Comparison of ENCODE assay signal across 9 cellular contexts in the genomic region with DNA sequence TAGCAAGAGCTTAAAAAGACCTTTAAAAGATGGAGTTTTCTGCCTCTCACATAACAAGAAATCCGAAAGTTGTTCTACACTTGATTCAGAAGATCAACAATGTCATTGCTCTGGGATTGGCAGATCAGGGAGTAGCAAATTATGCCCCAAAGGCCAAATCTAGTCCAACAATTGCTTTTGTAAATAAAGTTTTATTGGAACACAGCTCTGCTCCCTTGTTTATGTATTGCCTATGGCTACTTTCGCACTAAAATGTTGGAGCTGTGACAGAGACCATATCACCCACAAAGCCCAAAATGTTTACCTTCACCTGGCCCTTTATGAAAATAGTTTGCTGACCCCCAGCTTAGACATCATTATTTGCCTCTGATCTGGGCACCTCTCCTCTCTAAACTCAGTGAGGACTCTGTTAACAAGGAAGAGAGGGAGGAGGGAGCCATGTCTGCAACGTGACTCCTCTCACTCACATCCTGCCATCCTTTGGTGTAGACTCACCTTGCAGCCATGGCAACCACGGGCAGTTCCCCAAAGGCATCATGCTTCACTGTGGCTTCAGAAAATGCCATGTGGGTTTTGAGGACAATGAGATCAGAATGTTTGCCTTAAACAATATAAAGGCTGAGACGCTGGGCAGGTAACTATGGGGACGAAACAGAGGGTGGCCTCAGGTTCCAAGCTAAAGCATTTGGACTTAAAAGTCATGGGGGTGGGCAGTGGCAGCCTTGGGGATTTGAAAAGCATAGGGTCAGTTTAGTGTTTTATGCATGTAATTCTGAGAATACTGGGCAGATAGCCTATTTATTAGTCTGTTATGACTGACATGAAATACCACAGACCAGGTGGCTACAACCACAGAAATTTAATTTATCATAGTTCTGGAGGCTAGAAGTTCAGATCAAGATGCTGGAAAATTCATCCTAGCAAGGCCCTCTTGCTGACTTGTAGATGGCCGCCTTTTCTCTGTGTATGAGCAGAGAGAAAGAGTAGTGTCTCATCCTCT.
DNase-seq lines count a peak whose midpoint lies in the region; TF ChIP-seq lines count a peak whose summit lies in the region.
"Had no signal": no experiment of that assay in that cellular context is flagged by ENCODE, and none has a peak within 500 bp of the region (broad histone marks: within the 10 kb centered on the region; RNA-seq: fewer than 3 reads in every experiment).

No MANE protein-coding gene starts in this region.

- H3K9me3 Mint-ChIP-seq in CD14-positive monocyte: peaks cover 0 to 4% (median 0%) of the 10 kb centered on the region in 7 donors

- H3K27ac Mint-ChIP-seq in CD14-positive monocyte: peak overlapping the region in 1 of 7 donors; percentile 24
- H3K27ac Mint-ChIP-seq: activated B cell treated with CpG ODN at 0.5 μM for 24 hours had no signal

- peaks cover 0 to 1% (median 0%) of the 10 kb centered on the region in 3 donors for H3K27me3 Mint-ChIP-seq in CD14-positive monocyte (ENCODE audit: low read depth in 3 of 3)
- H3K27me3 Mint-ChIP-seq: activated B cell treated with CpG ODN at 0.5 μM for 24 hours had no signal

- peaks cover 29% of the 10 kb centered on the region for H3K4me1 Mint-ChIP-seq in CD14-positive monocyte
- H3K4me1 Mint-ChIP-seq: activated B cell treated with CpG ODN at 0.5 μM for 24 hours had no signal

- DNase-seq in HT1080 (ENCODE audit: low read depth): peak; percentile 82
- peak; percentile 74 for DNase-seq in SW480 (ENCODE audit: low spot score)
- DNase-seq in activated gamma-delta T cell treated with anti-CD3 and anti-CD28 coated beads, Interleukin-2, amount 50 U/mL, for 16 hours (ENCODE audit: low read depth): peak; percentile 68
- peak; percentile 70 for DNase-seq in stimulated activated CD4-positive, alpha-beta T cell treated with anti-CD3 and anti-CD28 coated beads, Interleukin-4, amount 100 ng/mL, for 24 hours
- no peak for DNase-seq in CD14-positive monocyte (ENCODE audit: low spot score)
- no peak for DNase-seq in NOMO-1 (lab: John Stamatoyannopoulos, UW; ENCODE audit: unreplicated experiment in 2 of 2)
- DNase-seq in NCI-H2171 treated with DMSO at 0.1 percent for 48 hours (lab: John Stamatoyannopoulos, UW): no peak
- no peak for DNase-seq in superior temporal gyrus (ENCODE audit: extremely low spot score)
- DNase-seq: activated B cell treated with CpG ODN at 0.5 μM for 24 hours had no signal

- H3K4me3 Mint-ChIP-seq in CD14-positive monocyte: no peak overlapping the region
- H3K4me3 Mint-ChIP-seq: activated B cell treated with CpG ODN at 0.5 μM for 24 hours had no signal

- H3K36me3 Mint-ChIP-seq in CD14-positive monocyte: no peaks in the 10 kb centered on the region

- no peak for TF ChIP-seq CTCF in CD14-positive monocyte (IDR thresholded peaks at IDR 0.05)

- intact Hi-C loops in CD14-positive monocyte (cut with micrococcal nuclease): loop anchor here in 1 of 2 donors (10.0 kb wide), 1 partner anchor 47 kb away; no protein-coding TSS in a partner anchor

Comparison
In these comparisons a context has a peak if more than half of its experiments do, and no peak if none do; other contexts are left out.
1. DNase-seq: peak in HT1080 (single experiment), SW480 (single experiment), activated gamma-delta T cell treated with anti-CD3 and anti-CD28 coated beads, Interleukin-2, amount 50 U/mL, for 16 hours (single experiment) and stimulated activated CD4-positive, alpha-beta T cell treated with anti-CD3 and anti-CD28 coated beads, Interleukin-4, amount 100 ng/mL, for 24 hours (single experiment); none in CD14-positive monocyte (single experiment), NOMO-1 (0 of 2), NCI-H2171 treated with DMSO at 0.1 percent for 48 hours (single experiment) and superior temporal gyrus (single experiment).